ENCODE assay signal across 10 cellular contexts in the genomic region with DNA sequence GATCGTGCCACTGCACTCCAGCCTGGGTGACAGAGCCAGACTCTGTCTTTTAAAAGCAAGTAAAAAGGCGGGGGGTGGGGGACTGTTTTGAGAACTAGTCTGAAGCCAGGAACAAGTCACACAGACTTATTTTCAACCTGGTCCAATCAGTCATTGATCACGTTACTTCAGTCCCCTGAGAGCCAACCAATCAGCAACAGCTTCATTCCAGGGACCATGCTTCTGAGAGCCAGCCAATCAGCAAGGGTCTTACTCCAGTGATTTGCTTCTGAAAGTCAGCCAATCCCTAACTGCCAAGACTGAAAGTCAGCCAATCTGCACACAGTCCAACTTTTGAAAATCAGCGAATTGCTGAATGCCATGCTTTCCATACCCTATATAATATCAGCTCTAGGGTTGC. TPM values are rescaled to one million over a fixed set of nuclear protein-coding genes. Genes with fewer than 3 reads are reported as not detected.
A peak's percentile ranks its signal among the peaks of the same experiment; 100 is the strongest.
DNase-seq lines count a peak whose midpoint lies in the region; ATAC-seq and TF ChIP-seq lines count a peak whose summit lies in the region.
"Had no signal": no experiment of that assay in that cellular context is flagged by ENCODE, and none has a peak within 500 bp of the region (broad histone marks: within the 10 kb centered on the region; RNA-seq: fewer than 3 reads in every experiment).

No MANE protein-coding gene starts in this region.

- TF ChIP-seq CTCF in tibial nerve (IDR thresholded peaks at IDR 0.05), result no peak

- no peaks in the 10 kb centered on the region for H3K36me3 Mint-ChIP-seq in activated T-helper 17 cell treated with anti-CD3 and anti-CD28 coated beads, Interleukin-2, amount 50 U/mL, for 72 hours (ENCODE audit: low read depth)
- H3K36me3 Mint-ChIP-seq in naive thymus-derived CD4-positive, alpha-beta T cell, result peaks cover 0 to 14% (median 0%) of the 10 kb centered on the region in 5 donors
- H3K36me3 Mint-ChIP-seq: activated naive CD4-positive, alpha-beta T cell treated with anti-CD3 and anti-CD28 coated beads, Interleukin-2, amount 50 U/mL, for 24 hours had no signal

- H3K27ac Mint-ChIP-seq in activated T-helper 17 cell treated with anti-CD3 and anti-CD28 coated beads, Interleukin-2, amount 50 U/mL, for 72 hours, result no peak overlapping the region
- H3K27ac Mint-ChIP-seq in naive thymus-derived CD4-positive, alpha-beta T cell, result no peak overlapping the region
- H3K27ac Mint-ChIP-seq: activated naive CD4-positive, alpha-beta T cell treated with anti-CD3 and anti-CD28 coated beads, Interleukin-2, amount 50 U/mL, for 24 hours had no signal

- POLR2A ChIA-PET in naive thymus-derived CD4-positive, alpha-beta T cell (lab: Charles Lee), result no interaction called here

- no peaks in the 10 kb centered on the region for H3K4me1 ChIP-seq in naive thymus-derived CD4-positive, alpha-beta T cell (ENCODE audit: control insufficient read depth in 2 of 2, insufficient read depth in 2 of 2, low read length in 2 of 2)
- peaks cover 0 to 16% (median 0%) of the 10 kb centered on the region in 4 donors for H3K4me1 ChIP-seq in tibial nerve

- no peaks in the 10 kb centered on the region for H3K9me3 Mint-ChIP-seq in activated T-helper 17 cell treated with anti-CD3 and anti-CD28 coated beads, Interleukin-2, amount 50 U/mL, for 72 hours
- H3K9me3 Mint-ChIP-seq in naive thymus-derived CD4-positive, alpha-beta T cell, result peaks cover 0 to 12% (median under 1%) of the 10 kb centered on the region in 11 donors
- H3K9me3 Mint-ChIP-seq: activated naive CD4-positive, alpha-beta T cell treated with anti-CD3 and anti-CD28 coated beads, Interleukin-2, amount 50 U/mL, for 24 hours had no signal

- CTCF ChIA-PET in naive thymus-derived CD4-positive, alpha-beta T cell (lab: Charles Lee), result no interaction called here

- no peak overlapping the region for H3K4me3 ChIP-seq in naive thymus-derived CD4-positive, alpha-beta T cell (ENCODE audit: low read length)
- H3K4me3 ChIP-seq in tibial nerve, result no peak overlapping the region

- 74 to 86% methylated on average over 4 of the region's 4 CpGs for WGBS in tibial nerve, 2 donors

- no peaks in the 10 kb centered on the region for H3K27me3 ChIP-seq in naive thymus-derived CD4-positive, alpha-beta T cell (ENCODE audit: control insufficient read depth in 2 of 2, insufficient read depth in 2 of 2, low read length in 2 of 2)
- H3K27me3 ChIP-seq in tibial nerve, result no peaks in the 10 kb centered on the region

- no peak for TF ChIP-seq EP300 in tibial nerve (IDR thresholded peaks at IDR 0.05)

- H3K27ac ChIP-seq in naive thymus-derived CD4-positive, alpha-beta T cell (ENCODE audit: low read depth, low read length), result no peak overlapping the region
- H3K27ac ChIP-seq in tibial nerve, result peak overlapping the region in 2 of 4 donors; percentile 63 to 64

- TF ChIP-seq POLR2A in tibial nerve (IDR thresholded peaks at IDR 0.05), result no peak

- no peaks in the 10 kb centered on the region for H3K27me3 Mint-ChIP-seq in activated T-helper 17 cell treated with anti-CD3 and anti-CD28 coated beads, Interleukin-2, amount 50 U/mL, for 72 hours
- peaks cover 0 to 9% (median 0%) of the 10 kb centered on the region in 5 donors for H3K27me3 Mint-ChIP-seq in naive thymus-derived CD4-positive, alpha-beta T cell
- H3K27me3 Mint-ChIP-seq: activated naive CD4-positive, alpha-beta T cell treated with anti-CD3 and anti-CD28 coated beads, Interleukin-2, amount 50 U/mL, for 24 hours had no signal

- ATAC-seq in activated T-helper 17 cell treated with anti-CD3 and anti-CD28 coated beads, Interleukin-2, amount 50 U/mL, for 72 hours (replicated peaks), result peak; percentile 34
- ATAC-seq in naive thymus-derived CD4-positive, alpha-beta T cell, result peak; percentile 68

- H3K4me1 Mint-ChIP-seq in activated T-helper 17 cell treated with anti-CD3 and anti-CD28 coated beads, Interleukin-2, amount 50 U/mL, for 72 hours, result peaks cover 8% of the 10 kb centered on the region
- H3K4me1 Mint-ChIP-seq in naive thymus-derived CD4-positive, alpha-beta T cell, result peaks cover 0 to 41% (median 10%) of the 10 kb centered on the region in 7 donors

- peak; percentile 21 for DNase-seq in NK-92 treated with Interleukin-12 subunit alpha and Interleukin-12 subunit beta, amount 100 ng/mL, for 24 hours (lab: John Stamatoyannopoulos, UW)
- DNase-seq in NK-92 (lab: John Stamatoyannopoulos, UW; ENCODE audit: unreplicated experiment) (no peak), LHCN-M2 (ENCODE audit: low read depth) (peak; percentile 51), NCI-H526 treated with DMSO at 0.1 percent for 48 hours (lab: John Stamatoyannopoulos, UW) (no peak), tibial nerve (ENCODE audit: low spot score in 2 of 2) (no peak), DMS53 treated with DMSO at 0.1 percent for 48 hours (lab: John Stamatoyannopoulos, UW; ENCODE audit: unreplicated experiment) (no peak)
- peak in 2 of 9 donors; percentile 9 to 13 for DNase-seq in naive thymus-derived CD4-positive, alpha-beta T cell
- DNase-seq: NCI-H510A had no signal

- no peaks in the 10 kb centered on the region for H3K36me3 ChIP-seq in naive thymus-derived CD4-positive, alpha-beta T cell (ENCODE audit: control insufficient read depth in 2 of 3, insufficient read depth in 3 of 3, low read length in 3 of 3)
- H3K36me3 ChIP-seq in tibial nerve, result no peaks in the 10 kb centered on the region

- H3K4me3 Mint-ChIP-seq in activated T-helper 17 cell treated with anti-CD3 and anti-CD28 coated beads, Interleukin-2, amount 50 U/mL, for 72 hours, result no peak overlapping the region
- peak overlapping the region in 1 of 10 donors; percentile 14 for H3K4me3 Mint-ChIP-seq in naive thymus-derived CD4-positive, alpha-beta T cell
- H3K4me3 Mint-ChIP-seq: activated naive CD4-positive, alpha-beta T cell treated with anti-CD3 and anti-CD28 coated beads, Interleukin-2, amount 50 U/mL, for 24 hours had no signal

- no peaks in the 10 kb centered on the region for H3K9me3 ChIP-seq in naive thymus-derived CD4-positive, alpha-beta T cell (ENCODE audit: control insufficient read depth in 2 of 3, low read length in 3 of 3)
- H3K9me3 ChIP-seq in tibial nerve, result peaks cover 0 to 5% (median 0%) of the 10 kb centered on the region in 4 donors

- intact Hi-C loops in naive thymus-derived CD4-positive, alpha-beta T cell (cut with micrococcal nuclease), result loop anchor here in 1 of 2 donors (1.0 kb wide), 1 partner anchor 49 kb away; no protein-coding TSS in a partner anchor

RNA-seq across cellular contexts. Expression of gene C15orf39, which starts 48.6 kb away (rescaled TPM):
- total RNA-seq in LHCN-M2 (2014; rRNA removed), result 3.1 and 3.3 TPM in 2 replicates
- polyA plus RNA-seq in LHCN-M2 (2012), result 3.0 TPM
- total RNA-seq in activated T-helper 17 cell treated with anti-CD3 and anti-CD28 coated beads, Interleukin-2, amount 50 U/mL, for 72 hours, result 10 to 100 TPM; 20.4 to 32.3 TPM
- total RNA-seq in naive thymus-derived CD4-positive, alpha-beta T cell, result 100 to 1,000 TPM in 1 of 5 experiments, 10 to 100 TPM in 4; 30.9 to 124 (median 50.5) TPM
- 1 to 10 TPM; 2.1 to 6.1 TPM for polyA plus RNA-seq in naive thymus-derived CD4-positive, alpha-beta T cell
- 10 to 100 TPM; 13.8 to 20.1 (median 17.2) TPM for total RNA-seq in tibial nerve

Comparison
In these comparisons a context has a peak if more than half of its experiments do, and no peak if none do; other contexts are left out.
1. DNase-seq: peak in NK-92 treated with Interleukin-12 subunit alpha and Interleukin-12 subunit beta, amount 100 ng/mL, for 24 hours (single experiment) and LHCN-M2 (single experiment); none in NK-92 (single experiment), NCI-H526 treated with DMSO at 0.1 percent for 48 hours (single experiment), tibial nerve (0 of 2) and DMS53 treated with DMSO at 0.1 percent for 48 hours (single experiment).